1 cellular context compared by ENCODE assay signal in genomic region chr13:20182231-20182846, GRCh38.
A peak's percentile ranks its signal among the peaks of the same experiment; 100 is the strongest.
TF ChIP-seq lines count a peak whose summit lies in the region.

No MANE protein-coding gene starts in this region.

TF ChIP-seq in HepG2, 621 proteins besides CTCF, POLR2A, EP300 and RAD21:
- no peak for TF ChIP-seq ZNF33A (CRISPR knock-in tag; IDR thresholded peaks at IDR 0.05; ENCODE audit: borderline replicate concordance)
- no peak for TF ChIP-seq ZNF160 (CRISPR knock-in tag; IDR thresholded peaks at IDR 0.05)
- 0 out of 2 replicates have a peak, but pooled peaks have one; percentile 38 for TF ChIP-seq IRF2 (CRISPR knock-in tag; IDR thresholded peaks at IDR 0.05)
- peak; percentile 69 for TF ChIP-seq SMC3 (IDR thresholded peaks at IDR 0.05; ENCODE audit: low read length)
- no peak for TF ChIP-seq NR2F6 (IDR thresholded peaks at IDR 0.05)
- no peak for TF ChIP-seq NR2F6 (CRISPR knock-in tag; IDR thresholded peaks at IDR 0.05)
- peak; percentile 76 for TF ChIP-seq STAG1 (CRISPR knock-in tag; IDR thresholded peaks at IDR 0.05)
- TF ChIP-seq IRF9 (CRISPR knock-in tag; IDR thresholded peaks at IDR 0.05; ENCODE audit: borderline replicate concordance): no peak
